In the genomic region with DNA sequence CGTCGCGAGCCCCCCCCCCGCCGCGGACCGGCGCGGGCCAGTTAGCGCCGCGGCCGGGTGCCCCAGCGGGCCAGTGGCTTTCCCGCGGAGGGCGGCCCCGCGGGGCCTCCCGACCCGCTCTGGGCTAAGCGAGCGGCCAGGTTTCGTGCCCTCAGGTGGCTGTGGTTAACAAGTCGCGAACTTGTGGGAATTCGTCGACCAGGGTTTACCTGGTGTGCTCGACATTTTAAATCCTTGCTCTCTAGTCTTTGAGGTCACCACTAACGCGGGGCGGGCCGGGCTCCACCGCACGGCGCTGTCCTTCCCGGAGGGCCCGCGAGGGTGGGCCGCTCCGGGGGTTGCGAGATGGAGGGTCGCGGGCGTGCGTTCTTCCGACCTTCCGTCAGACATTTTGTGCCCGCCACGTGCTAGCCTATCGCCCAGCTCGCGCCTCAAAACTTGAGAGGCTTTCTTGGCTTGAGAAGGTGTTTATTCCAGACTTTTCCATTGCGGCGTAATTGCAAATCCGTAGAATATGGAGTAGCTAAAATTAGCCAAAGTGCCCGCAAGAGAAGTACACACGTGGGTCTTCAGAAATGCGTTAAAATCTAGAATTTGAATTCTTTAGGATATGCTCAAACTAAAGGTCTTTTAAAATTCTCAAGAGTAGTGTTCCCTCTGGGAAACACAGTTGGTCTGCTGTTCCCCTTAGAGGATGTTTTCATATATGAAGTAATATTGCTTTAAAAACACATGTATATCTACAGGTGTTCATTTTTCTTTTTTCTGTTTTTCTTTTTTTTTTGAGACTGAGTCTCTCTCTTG, we compare ENCODE assay signal across 8 cellular contexts. TPM values are rescaled to one million over a fixed set of nuclear protein-coding genes. Genes with fewer than 3 reads are reported as not detected.
A peak's percentile ranks its signal among the peaks of the same experiment; 100 is the strongest.
DNase-seq lines count a peak whose midpoint lies in the region; ATAC-seq and TF ChIP-seq lines count a peak whose summit lies in the region.

No MANE protein-coding gene starts in this region.

- H3K27me3 ChIP-seq in MM.1S (replicated peaks; ENCODE audit: insufficient read depth, low read length) (no peaks in the 10 kb centered on the region), sigmoid colon (no peaks in the 10 kb centered on the region)

- intact Hi-C loops in activated T-helper 2 cell treated with anti-CD3 and anti-CD28 coated beads, Interferon-gamma antibody, Interleukin-2, Interleukin-4, amounts not matched to agents 10 μg/mL and 5 μg/mL and 100 μg/mL, durations not matched to agents 14 hours and 24 hours and 36 hours (cut with micrococcal nuclease): loop anchor here (5.0 kb wide), 1 partner anchor 62 kb away; no protein-coding TSS in a partner anchor
- intact Hi-C loops in sigmoid colon (cut with DNase I): no loop called here

- TF ChIP-seq CTCF in AG04449 (IDR thresholded peaks at IDR 0.05; ENCODE audit: insufficient read depth, low read length, missing control alignments) (no peak), MM.1S (IDR thresholded peaks at IDR 0.05; ENCODE audit: low read length) (no peak), glutamatergic neuron (IDR thresholded peaks at IDR 0.05; ENCODE audit: partially characterized antibody, unreplicated experiment) (no peak), sigmoid colon (IDR thresholded peaks at IDR 0.05) (no peak)

- 0 out of 2 replicates have a peak, but pooled peaks cover 6% of the 10 kb centered on the region for H3F3A ChIP-seq in MM.1S (ENCODE audit: insufficient read depth, low read length)

- H3K36me3 Mint-ChIP-seq in activated T-helper 2 cell treated with anti-CD3 and anti-CD28 coated beads, Interferon-gamma antibody, Interleukin-2, Interleukin-4, amounts not matched to agents 10 μg/mL and 5 μg/mL and 100 μg/mL, durations not matched to agents 14 hours and 24 hours and 36 hours (ENCODE audit: low read depth): peaks cover 19% of the 10 kb centered on the region
- H3K36me3 Mint-ChIP-seq in glutamatergic neuron (ENCODE audit: unreplicated experiment): no peaks in the 10 kb centered on the region

- H3K27ac Mint-ChIP-seq in activated T-helper 2 cell treated with anti-CD3 and anti-CD28 coated beads, Interferon-gamma antibody, Interleukin-2, Interleukin-4, amounts not matched to agents 10 μg/mL and 5 μg/mL and 100 μg/mL, durations not matched to agents 14 hours and 24 hours and 36 hours: peak overlapping the region; percentile 91
- peak overlapping the region; percentile 66 for H3K27ac Mint-ChIP-seq in glutamatergic neuron (ENCODE audit: unreplicated experiment)

- no peaks in the 10 kb centered on the region for H3K9me2 ChIP-seq in MM.1S (replicated peaks; ENCODE audit: insufficient read depth, low read length)

- H3K27ac ChIP-seq in MM.1S (ENCODE audit: low read length): peak overlapping the region; percentile 18; the same call in 1 of the 2 replicates
- peak overlapping the region; percentile 98 to 100 (median 98) for H3K27ac ChIP-seq in sigmoid colon

- peaks cover 44% of the 10 kb centered on the region for H3K4me1 Mint-ChIP-seq in activated T-helper 2 cell treated with anti-CD3 and anti-CD28 coated beads, Interferon-gamma antibody, Interleukin-2, Interleukin-4, amounts not matched to agents 10 μg/mL and 5 μg/mL and 100 μg/mL, durations not matched to agents 14 hours and 24 hours and 36 hours (ENCODE audit: low read depth)
- peaks cover 39% of the 10 kb centered on the region for H3K4me1 Mint-ChIP-seq in glutamatergic neuron (ENCODE audit: low read depth, unreplicated experiment)

- POLR2A ChIA-PET in AG04449 (lab: Yijun Ruan, JAX): interaction anchor here (0.6 kb wide), 1 partner anchor 101 kb away, joined by 3 read pairs; no protein-coding TSS in a partner anchor

- H4K20me1 ChIP-seq in MM.1S (ENCODE audit: insufficient read depth, low read length): peaks cover 37% of the 10 kb centered on the region

- ATAC-seq in GM19324 (IDR thresholded peaks at IDR 0.05; ENCODE audit: low FRiP score, unreplicated experiment) (peak; percentile 21), GM19023 (IDR thresholded peaks at IDR 0.05; ENCODE audit: unreplicated experiment) (no peak)

- TF ChIP-seq EP300 in sigmoid colon (IDR thresholded peaks at IDR 0.05): no peak

- H3K4me1 ChIP-seq in MM.1S (ENCODE audit: low read length) (peaks cover 23% of the 10 kb centered on the region), sigmoid colon (peaks cover 0 to 69% (median 56%) of the 10 kb centered on the region in 4 donors)

- peak overlapping the region; percentile 84 for H3K4me3 ChIP-seq in AG04449 (ENCODE audit: low read depth, low read length)
- peak overlapping the region; percentile 48 for H3K4me3 ChIP-seq in MM.1S (ENCODE audit: low read length)
- peak overlapping the region; percentile 76 to 97 (median 93) for H3K4me3 ChIP-seq in sigmoid colon

- no peaks in the 10 kb centered on the region for H3K9me3 ChIP-seq in MM.1S (replicated peaks; ENCODE audit: insufficient read depth, low read length)
- no peaks in the 10 kb centered on the region for H3K9me3 ChIP-seq in sigmoid colon

- no peak overlapping the region for H2AFZ ChIP-seq in MM.1S (ENCODE audit: low read length)

- H3K4me2 ChIP-seq in MM.1S (ENCODE audit: low read depth, low read length): peak overlapping the region; percentile 80

- DNase-seq in AG04449 (ENCODE audit: low read depth, low spot score): no peak
- DNase-seq in MM.1S: peak; percentile 66
- no peak for DNase-seq in activated T-helper 2 cell treated with anti-CD3 and anti-CD28 coated beads, Interferon-gamma antibody, Interleukin-2, Interleukin-4, amounts not matched to agents 10 μg/mL and 5 μg/mL and 100 μg/mL, durations not matched to agents 14 hours and 24 hours and 36 hours (ENCODE audit: low spot score)
- DNase-seq in glutamatergic neuron: peak; percentile 24
- peak; percentile 67 for DNase-seq in sigmoid colon
- DNase-seq in cerebellar nuclear complex (lab: John Stamatoyannopoulos, UW): no peak

- peaks cover 65% of the 10 kb centered on the region for H3K79me2 ChIP-seq in MM.1S (ENCODE audit: low read length)

- 7 to 17% methylated on average over 59 of the region's 59 CpGs for WGBS in sigmoid colon, 2 donors

- H3K4me3 Mint-ChIP-seq in activated T-helper 2 cell treated with anti-CD3 and anti-CD28 coated beads, Interferon-gamma antibody, Interleukin-2, Interleukin-4, amounts not matched to agents 10 μg/mL and 5 μg/mL and 100 μg/mL, durations not matched to agents 14 hours and 24 hours and 36 hours (ENCODE audit: low read depth): peak overlapping the region; percentile 81
- H3K4me3 Mint-ChIP-seq in glutamatergic neuron (ENCODE audit: unreplicated experiment): peak overlapping the region; percentile 87

- H3K9ac ChIP-seq in MM.1S (ENCODE audit: low read length): peak overlapping the region; percentile 61; the same call in 1 of the 2 replicates

- H3K27me3 Mint-ChIP-seq in activated T-helper 2 cell treated with anti-CD3 and anti-CD28 coated beads, Interferon-gamma antibody, Interleukin-2, Interleukin-4, amounts not matched to agents 10 μg/mL and 5 μg/mL and 100 μg/mL, durations not matched to agents 14 hours and 24 hours and 36 hours (ENCODE audit: low read depth): no peaks in the 10 kb centered on the region
- H3K27me3 Mint-ChIP-seq in glutamatergic neuron (ENCODE audit: unreplicated experiment): peaks cover 11% of the 10 kb centered on the region

- CTCF ChIA-PET in AG04449 (lab: Yijun Ruan, JAX): interaction anchor here (1.0 to 3.1 kb wide), 4 partner anchors 8 to 63 kb away, joined by 4 to 17 read pairs (median 4); partner anchors contain the start of gene TRMO

- no peaks in the 10 kb centered on the region for H3K36me3 ChIP-seq in MM.1S (replicated peaks; ENCODE audit: insufficient read depth, low read length)
- H3K36me3 ChIP-seq in sigmoid colon: no peaks in the 10 kb centered on the region

- TF ChIP-seq POLR2A in sigmoid colon (IDR thresholded peaks at IDR 0.05): no peak

- H3K9me3 Mint-ChIP-seq in activated T-helper 2 cell treated with anti-CD3 and anti-CD28 coated beads, Interferon-gamma antibody, Interleukin-2, Interleukin-4, amounts not matched to agents 10 μg/mL and 5 μg/mL and 100 μg/mL, durations not matched to agents 14 hours and 24 hours and 36 hours: no peaks in the 10 kb centered on the region
- H3K9me3 Mint-ChIP-seq in glutamatergic neuron (ENCODE audit: unreplicated experiment): peaks cover 11% of the 10 kb centered on the region

RNA-seq across cellular contexts. Expression of gene ANP32B, which starts 2.1 kb away (rescaled TPM):
- total RNA-seq in activated T-helper 2 cell treated with anti-CD3 and anti-CD28 coated beads, Interferon-gamma antibody, Interleukin-2, Interleukin-4, amounts not matched to agents 10 μg/mL and 5 μg/mL and 100 μg/mL, durations not matched to agents 14 hours and 24 hours and 36 hours: 307 and 323 TPM in 2 replicates
- total RNA-seq in glutamatergic neuron (ENCODE audit: unreplicated experiment) (108 TPM), sigmoid colon (10 to 100 TPM; 31.4 to 66.7 (median 51.3) TPM)
- polyA plus RNA-seq in sigmoid colon: 100 to 1,000 TPM; 160 to 217 (median 198) TPM

RNA-seq across cellular contexts. Expression of gene HEMGN, which starts 47.3 kb away (rescaled TPM):
- 0.41 and 0.78 TPM in 2 replicates for total RNA-seq in activated T-helper 2 cell treated with anti-CD3 and anti-CD28 coated beads, Interferon-gamma antibody, Interleukin-2, Interleukin-4, amounts not matched to agents 10 μg/mL and 5 μg/mL and 100 μg/mL, durations not matched to agents 14 hours and 24 hours and 36 hours
- total RNA-seq in glutamatergic neuron (ENCODE audit: unreplicated experiment) (not detected), sigmoid colon (not detected)
- under 1 TPM in 1 of 3 donors, not detected in 2; 0.25 TPM for polyA plus RNA-seq in sigmoid colon

Comparison
In these comparisons a context has a peak if more than half of its experiments do, and no peak if none do; other contexts are left out.
1. DNase-seq: peak in MM.1S (single experiment), glutamatergic neuron (single experiment) and sigmoid colon (single experiment); none in AG04449 (single experiment), activated T-helper 2 cell treated with anti-CD3 and anti-CD28 coated beads, Interferon-gamma antibody, Interleukin-2, Interleukin-4, amounts not matched to agents 10 μg/mL and 5 μg/mL and 100 μg/mL, durations not matched to agents 14 hours and 24 hours and 36 hours (single experiment) and cerebellar nuclear complex (0 of 2).
2. Peak in every context shown above with its lines, with median percentiles within 50 percentile points of each other: H3K4me3 ChIP-seq.